Comparison of ENCODE assay signal across 11 cellular contexts in genomic region chr2:85811173-85811849, GRCh38. TPM values are rescaled to one million over a fixed set of nuclear protein-coding genes. Genes with fewer than 3 reads are reported as not detected.
DNase-seq lines count a peak whose midpoint lies in the region; ATAC-seq, FAIRE-seq and TF ChIP-seq lines count a peak whose summit lies in the region.
"Had no signal": no experiment of that assay in that cellular context is flagged by ENCODE, and none has a peak within 500 bp of the region (broad histone marks: within the 10 kb centered on the region; RNA-seq: fewer than 3 reads in every experiment).

No MANE protein-coding gene starts in this region.

- H3K27ac ChIP-seq in HepG2 (ENCODE audit: extremely low read length, insufficient read depth, low read length) (no peak overlapping the region), right lobe of liver (no peak overlapping the region), endothelial cell of umbilical vein (ENCODE audit: insufficient read depth, low read depth, low read length) (no peak overlapping the region), aorta (ENCODE audit: low read depth in 1 of 2, low read length in 2 of 2) (peak overlapping the region; percentile 46 to 65)

- H2AFZ ChIP-seq in HepG2 (ENCODE audit: low read length) (no peak overlapping the region), endothelial cell of umbilical vein (ENCODE audit: low read depth, low read length) (peak overlapping the region; percentile 90)

- FAIRE-seq in HepG2 (lab: Jason Lieb, UNC) (no peak), endothelial cell of umbilical vein (lab: Jason Lieb, UNC) (no peak)

- in situ Hi-C loops in HepG2 (cut with HindIII; ENCODE audit: extremely low pct_ligation_motif_present, low pct_unique_long_range_greater_than_20kb) = loop anchor here (5.0 kb wide), 2 partner anchors 59 to 84 kb away; partner anchors contain the start of gene ATOH8

- no peaks in the 10 kb centered on the region for H3K9me1 ChIP-seq in endothelial cell of umbilical vein (replicated peaks; ENCODE audit: control insufficient read depth, extremely low read depth, insufficient read depth, low read length)

- TF ChIP-seq EP300 in HepG2 (IDR thresholded peaks at IDR 0.05; ENCODE audit: low read depth in 2 of 2, low read length in 2 of 2) (no peak), HepG2 (CRISPR knock-in tag; IDR thresholded peaks at IDR 0.05; ENCODE audit: borderline replicate concordance) (no peak)

- H4K20me1 ChIP-seq in HepG2 (ENCODE audit: insufficient read depth, low read length) (no peaks in the 10 kb centered on the region), endothelial cell of umbilical vein (replicated peaks; ENCODE audit: control insufficient read depth, extremely low read depth, insufficient read depth, low read length) (no peaks in the 10 kb centered on the region)

- dilution Hi-C loops in endothelial cell of umbilical vein (cut with MboI; ENCODE audit: extremely low pct_ligation_motif_present, low sequenced_read_pairs) = loop anchor here (25.0 kb wide), 1 partner anchor 99 kb away; no protein-coding TSS in a partner anchor

- WGBS in HepG2 (ENCODE audit: low lambda C conversion rate) = 43% methylated on average over 14 of the region's 39 CpGs
- WGBS in right lobe of liver (ENCODE audit: insufficient coverage, low coverage, low lambda C conversion rate, missing lambda C conversion rate) = 63% methylated on average over 21 of the region's 39 CpGs
- 10% methylated on average over 35 to 39 of the region's 39 CpGs for WGBS in aorta, 2 donors

- H3K27me3 ChIP-seq in HepG2 (ENCODE audit: control insufficient read depth in 1 of 2, insufficient read depth in 2 of 2, low read length in 2 of 2) (peaks cover 0 to 7% of the 10 kb centered on the region in 2 experiments; a peak in 1 of 5 replicates), right lobe of liver (no peaks in the 10 kb centered on the region), endothelial cell of umbilical vein (ENCODE audit: control insufficient read depth in 2 of 2, insufficient read depth in 2 of 2, low read length in 2 of 2) (no peaks in the 10 kb centered on the region), aorta (ENCODE audit: control insufficient read depth in 1 of 2, insufficient read depth in 2 of 2, low read length in 1 of 2) (no peaks in the 10 kb centered on the region)

- H3K79me2 ChIP-seq in HepG2 (ENCODE audit: insufficient read depth, low read length) = no peaks in the 10 kb centered on the region
- no peaks in the 10 kb centered on the region for H3K79me2 ChIP-seq in endothelial cell of umbilical vein (ENCODE audit: control insufficient read depth, insufficient read depth, low read length)

- DNase-seq in HepG2 (ENCODE audit: low spot score) (no peak), right lobe of liver (no peak), endothelial cell of umbilical vein (ENCODE audit: low read depth, low spot score) (peak; percentile 13), mucosa of descending colon (peak in 2 of 3 donors; percentile 62 to 70), aorta (peak; percentile 82 to 92), COR-L47 (lab: John Stamatoyannopoulos, UW) (no peak)
- DNase-seq in stimulated activated CD4-positive, alpha-beta T cell treated with anti-CD3 and anti-CD28 coated beads, Interleukin-2, amount 100 ng/mL, for 24 hours = no peak
- DNase-seq: activated naive CD4-positive, alpha-beta T cell; MM.1S; stimulated activated naive CD4-positive, alpha-beta T cell had no signal

- no peak for ATAC-seq in HepG2
- ATAC-seq in right lobe of liver = no peak
- peak; percentile 58 for ATAC-seq in mucosa of descending colon
- peak; percentile 58 for ATAC-seq in aorta (ENCODE audit: low FRiP score)
- no peak for ATAC-seq in GM19328 (IDR thresholded peaks at IDR 0.05; ENCODE audit: unreplicated experiment)

- peak overlapping the region in 1 of 3 experiments; percentile 31; a peak in 2 of 6 replicates for H3K4me3 ChIP-seq in HepG2 (replicated peaks in 1 of 3; ENCODE audit: insufficient read depth in 1 of 3, low read depth in 2 of 3, low read length in 3 of 3)
- no peak overlapping the region for H3K4me3 ChIP-seq in right lobe of liver
- H3K4me3 ChIP-seq in endothelial cell of umbilical vein (replicated peaks in 1 of 3; ENCODE audit: insufficient read depth in 1 of 3, low read depth in 1 of 3, low read length in 3 of 3) = no peak overlapping the region
- H3K4me3 ChIP-seq in mucosa of descending colon = no peak overlapping the region
- H3K4me3 ChIP-seq in aorta (ENCODE audit: low read length in 2 of 2) = no peak overlapping the region

- TF ChIP-seq RAD21 in HepG2 (CRISPR knock-in tag; IDR thresholded peaks at IDR 0.05) = no peak

- no peak overlapping the region for H3K9ac ChIP-seq in HepG2 (ENCODE audit: insufficient read depth, low read depth, low read length)
- no peak overlapping the region for H3K9ac ChIP-seq in endothelial cell of umbilical vein (replicated peaks; ENCODE audit: extremely low read depth, insufficient read depth, low read length)

- TF ChIP-seq POLR2A in HepG2 (IDR thresholded peaks at IDR 0.05; ENCODE audit: insufficient read depth in 1 of 2, low read depth in 2 of 2, low read length in 2 of 2) (no peak), right lobe of liver (IDR thresholded peaks at IDR 0.05) (no peak), endothelial cell of umbilical vein (IDR thresholded peaks at IDR 0.05; ENCODE audit: low read depth, low read length) (no peak)

- H3K4me1 ChIP-seq in HepG2 (ENCODE audit: insufficient read depth, low read length) = peaks cover 46% of the 10 kb centered on the region
- peaks cover 0 to 17% (median 7%) of the 10 kb centered on the region in 4 donors for H3K4me1 ChIP-seq in right lobe of liver
- no peaks in the 10 kb centered on the region for H3K4me1 ChIP-seq in endothelial cell of umbilical vein (ENCODE audit: control insufficient read depth, extremely low read depth, insufficient read depth, low read length)
- H3K4me1 ChIP-seq in mucosa of descending colon (ENCODE audit: low read depth) = peaks cover 12% of the 10 kb centered on the region
- H3K4me1 ChIP-seq in aorta (ENCODE audit: control insufficient read depth in 1 of 2, insufficient read depth in 2 of 2, low read length in 2 of 2) = peaks cover 0 to 3% of the 10 kb centered on the region in 2 donors

- POLR2A ChIA-PET in HepG2 (lab: Yijun Ruan, JAX) (no interaction called here), endothelial cell of umbilical vein (lab: Charles Lee) (no interaction called here)

- no peaks in the 10 kb centered on the region for H3K36me3 ChIP-seq in HepG2 (replicated peaks in 1 of 2; ENCODE audit: control insufficient read depth in 1 of 2, insufficient read depth in 2 of 2, low read length in 2 of 2)
- H3K36me3 ChIP-seq in right lobe of liver = no peaks in the 10 kb centered on the region
- H3K36me3 ChIP-seq in endothelial cell of umbilical vein (ENCODE audit: control insufficient read depth in 2 of 2, extremely low read depth in 1 of 2, insufficient read depth in 2 of 2, low read length in 2 of 2) = no peaks in the 10 kb centered on the region
- no peaks in the 10 kb centered on the region for H3K36me3 ChIP-seq in mucosa of descending colon (ENCODE audit: low read depth)
- no peaks in the 10 kb centered on the region for H3K36me3 ChIP-seq in aorta (ENCODE audit: control insufficient read depth in 1 of 2, insufficient read depth in 2 of 2, low read length in 1 of 2)

- TF ChIP-seq CTCF in HepG2 (CRISPR knock-in tag; IDR thresholded peaks at IDR 0.05) = no peak
- no peak for TF ChIP-seq CTCF in right lobe of liver (IDR thresholded peaks at IDR 0.05)
- TF ChIP-seq CTCF in endothelial cell of umbilical vein (IDR thresholded peaks at IDR 0.05; ENCODE audit: extremely low read depth in 1 of 2, insufficient read depth in 1 of 2, low read depth in 1 of 2, low read length in 2 of 2) = no peak
- no peak for TF ChIP-seq CTCF in mucosa of descending colon (IDR thresholded peaks at IDR 0.05)

- H3K9me3 ChIP-seq in HepG2 (ENCODE audit: low read length) (no peaks in the 10 kb centered on the region), right lobe of liver (no peaks in the 10 kb centered on the region), endothelial cell of umbilical vein (replicated peaks; ENCODE audit: control insufficient read depth, insufficient read depth, low read length) (no peaks in the 10 kb centered on the region), mucosa of descending colon (no peaks in the 10 kb centered on the region), aorta (ENCODE audit: control insufficient read depth, low read length) (no peaks in the 10 kb centered on the region)

- no TSS peak for BruUV-seq in HepG2 (replicated peaks; lab: Mats Ljungman, UMichigan)
- BruUV-seq in endothelial cell of umbilical vein (replicated peaks; lab: Mats Ljungman, UMichigan) = no TSS peak

- intact Hi-C loops in HepG2 (cut with micrococcal nuclease; ENCODE audit: unreplicated experiment) (no loop called here), right lobe of liver (cut with DNase I) (loop anchor here (5.0 to 10.0 kb wide), 3 partner anchors 64 to 177 kb away; no protein-coding TSS in a partner anchor), endothelial cell of umbilical vein (cut with micrococcal nuclease) (no loop called here), mucosa of descending colon (cut with DNase I, micrococcal nuclease) (no loop called here), aorta (cut with DNase I) (loop anchor here (5.0 kb wide), 2 partner anchors 59 to 174 kb away; partner anchors contain the start of gene ATOH8 (in 1 of the 2))

- H3K4me2 ChIP-seq in HepG2 (ENCODE audit: low read depth, low read length) (peak overlapping the region; percentile 48), endothelial cell of umbilical vein (ENCODE audit: insufficient read depth, low read length) (no peak overlapping the region)

- CTCF ChIA-PET in HepG2 (lab: Yijun Ruan, JAX; ENCODE audit: low intra/inter-chr PET ratio, low total read pairs) (interaction anchor here (1.5 to 7.3 kb wide), 2 partner anchors 60 to 82 kb away, joined by 4 to 107 read pairs; no protein-coding TSS in a partner anchor), endothelial cell of umbilical vein (lab: Charles Lee) (interaction anchor here (0.9 to 9.2 kb wide), 6 partner anchors 16 to 174 kb away, joined by 3 to 193 read pairs (median 18); no protein-coding TSS in a partner anchor)

RNA-seq across cellular contexts. Expression of gene ATOH8, which starts 57.5 kb away (rescaled TPM):
- total RNA-seq in HepG2 (2016; rRNA removed; fragmentation: Illumina TruSeq; extraction: Trizol) (0.11 and 0.13 TPM in 2 replicates), right lobe of liver (10 to 100 TPM in 4 of 6 experiments, 1 to 10 TPM in 2; 5.3 to 78.0 (median 46.2) TPM), endothelial cell of umbilical vein (12.7 and 12.8 TPM in 2 replicates), mucosa of descending colon (1 to 10 TPM; 1.9 to 8.7 (median 2.8) TPM), aorta (10 to 100 TPM; 56.7 to 68.5 TPM)
- total RNA-seq in HepG2 (2016; cell fraction: cytosol; rRNA removed; fragmentation: Illumina TruSeq; extraction: Trizol; ENCODE audit: low read depth) = 0.10 TPM in 1 of 2 replicates, not detected in the other
- total RNA-seq in HepG2 (2016; cell fraction: insoluble cytoplasmic fraction; rRNA removed; fragmentation: Illumina TruSeq; extraction: Trizol) = 0.13 and 0.21 TPM in 2 replicates
- 0.12 and 0.21 TPM in 2 replicates for total RNA-seq in HepG2 (2016; cell fraction: membrane; rRNA removed; fragmentation: Illumina TruSeq; extraction: Trizol)
- total RNA-seq in HepG2 (2016; cell fraction: nucleus; rRNA removed; fragmentation: Illumina TruSeq; extraction: Trizol) = 0.34 and 0.38 TPM in 2 replicates
- polyA plus RNA-seq in HepG2 (2011; rRNA removed) (0.22 and 0.61 TPM in 2 replicates), endothelial cell of umbilical vein (10.3 and 13.8 TPM in 2 replicates), aorta (10 to 100 TPM; 51.5 to 78.8 TPM)
- polyA plus RNA-seq in HepG2 (2011; cell fraction: cytosol; rRNA removed) = 0.23 and 0.62 TPM in 2 replicates
- polyA plus RNA-seq in HepG2 (2011; cell fraction: nucleus; rRNA removed) = 0.55 and 0.88 TPM in 2 replicates
- polyA plus RNA-seq in HepG2 (2012) = 0.13 TPM in 1 of 2 replicates, not detected in the other
- not detected in 2 replicates for polyA plus RNA-seq in HepG2 (2016; cell fraction: cytosol; fragmentation: Illumina TruSeq; extraction: Trizol; ENCODE audit: low read depth)
- polyA plus RNA-seq in HepG2 (2016; cell fraction: insoluble cytoplasmic fraction; fragmentation: Illumina TruSeq; extraction: Trizol; ENCODE audit: low read depth) = 0.11 and 0.14 TPM in 2 replicates
- 0.13 TPM in 1 of 2 replicates, not detected in the other for polyA plus RNA-seq in HepG2 (2016; cell fraction: membrane; fragmentation: Illumina TruSeq; extraction: Trizol; ENCODE audit: low read depth)
- 0.15 and 0.25 TPM in 2 replicates for polyA plus RNA-seq in HepG2 (2016; cell fraction: nucleus; fragmentation: Illumina TruSeq; extraction: Trizol; ENCODE audit: insufficient read depth, low read depth)
- 1.6 and 10.7 TPM in 2 replicates for polyA minus RNA-seq in HepG2 (2011; rRNA and poly(A)+ RNA removed; ENCODE audit: low replicate concordance)
- polyA minus RNA-seq in HepG2 (2011; cell fraction: cytosol; rRNA and poly(A)+ RNA removed) = 0.44 TPM in 1 of 2 replicates, not detected in the other
- 0.62 and 1.4 TPM in 2 replicates for polyA minus RNA-seq in HepG2 (2011; cell fraction: nucleus; rRNA and poly(A)+ RNA removed)
- polyA plus RNA-seq in endothelial cell of umbilical vein (2011; cell fraction: cytosol; rRNA removed) = 8.9 and 11.0 TPM in 2 replicates
- polyA plus RNA-seq in endothelial cell of umbilical vein (2011; cell fraction: nucleus; rRNA removed) = 9.6 and 9.7 TPM in 2 replicates
- polyA plus RNA-seq in endothelial cell of umbilical vein (2012) = 12.4 and 23.6 TPM in 2 replicates
- polyA minus RNA-seq in endothelial cell of umbilical vein = 10.8 and 11.7 TPM in 2 replicates
- 7.1 TPM for polyA minus RNA-seq in endothelial cell of umbilical vein (2011; cell fraction: cytosol; rRNA and poly(A)+ RNA removed)
- polyA minus RNA-seq in endothelial cell of umbilical vein (2011; cell fraction: nucleus; rRNA and poly(A)+ RNA removed) = 11.9 and 15.4 TPM in 2 replicates

Comparison
In these comparisons a context has a peak if more than half of its experiments do, and no peak if none do; other contexts are left out.
1. intact Hi-C loops: an anchor here in right lobe of liver (5.0 to 10.0 kb wide) and aorta (5.0 kb wide); none called in HepG2, endothelial cell of umbilical vein and mucosa of descending colon.
2. ATAC-seq: peak in mucosa of descending colon (single experiment) and aorta (single experiment); none in HepG2 (single experiment), right lobe of liver (0 of 4) and GM19328 (single experiment).
3. DNase-seq: peak in endothelial cell of umbilical vein (single experiment), mucosa of descending colon (2 of 3) and aorta (2 of 2); none in HepG2 (single experiment), right lobe of liver (0 of 3), stimulated activated CD4-positive, alpha-beta T cell treated with anti-CD3 and anti-CD28 coated beads, Interleukin-2, amount 100 ng/mL, for 24 hours (0 of 2) and COR-L47 (single experiment).
4. H3K27ac ChIP-seq: peak in aorta (2 of 2); none in HepG2 (single experiment), right lobe of liver (0 of 3) and endothelial cell of umbilical vein (single experiment).